In the genomic region with DNA sequence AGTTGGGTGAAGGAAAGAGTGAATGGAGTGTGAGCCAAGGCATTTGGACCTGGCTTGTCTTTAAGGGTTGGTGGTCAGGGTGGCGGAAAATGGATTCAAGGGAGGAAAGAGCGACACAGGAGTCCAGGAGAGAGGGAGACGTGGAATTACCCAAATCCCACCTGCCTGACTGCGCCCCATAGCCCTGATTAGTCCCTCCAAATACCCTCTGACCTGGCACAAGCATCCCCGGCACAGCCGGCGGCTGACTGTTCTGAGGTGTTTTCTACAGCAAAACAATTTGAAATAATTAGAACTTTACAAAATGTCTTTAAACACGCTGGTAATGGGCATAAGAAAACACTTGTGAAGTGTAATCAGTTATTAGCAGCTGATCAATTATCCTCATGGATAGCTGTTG, we compare ENCODE assay signal across 27 cellular contexts.
"Had no signal": no experiment of that assay in that cellular context is flagged by ENCODE, and none has a peak within 500 bp of the region (broad histone marks: within the 10 kb centered on the region; RNA-seq: fewer than 3 reads in every experiment).

No MANE protein-coding gene starts in this region.

- H3K9me3 ChIP-seq: esophagus squamous epithelium, gastrocnemius medialis, left lung, lower lobe of right lung, mucosa of descending colon had no signal

- ATAC-seq: esophagus mucosa; gastrocnemius medialis; heart right ventricle; left cardiac atrium; left lung; left ventricle myocardium superior; lower lobe of right lung; mucosa of descending colon; naive thymus-derived CD8-positive, alpha-beta T cell had no signal

- H3K36me3 Mint-ChIP-seq: naive thymus-derived CD8-positive, alpha-beta T cell had no signal

- H3K27ac ChIP-seq: coronary artery, epithelial cell of prostate, esophagus squamous epithelium, gastrocnemius medialis, heart right ventricle, left lung, lower lobe of right lung had no signal

- H3K27ac Mint-ChIP-seq: mesothelial cell of epicardium; naive thymus-derived CD8-positive, alpha-beta T cell had no signal

- DNase-seq: dermis blood vessel endothelial cell; dorsolateral prefrontal cortex; effector CD4-positive, alpha-beta T cell; effector memory CD4-positive, alpha-beta T cell; erythroblast; esophagus squamous epithelium; foreskin fibroblast; foreskin melanocyte; gastrocnemius medialis; glutamatergic neuron; heart right ventricle; hippocampal formation; left cardiac atrium; left lung; left ventricle myocardium superior; lower lobe of right lung; mesenchymal stem cell; mucosa of descending colon; naive B cell had no signal

- FAIRE-seq: endometrium, islet of Langerhans, keratinocyte had no signal

- H3K4me1 ChIP-seq: esophagus squamous epithelium, gastrocnemius medialis, heart right ventricle, left lung, lower lobe of right lung had no signal

- H3K4me3 ChIP-seq: coronary artery, esophagus squamous epithelium, gastrocnemius medialis, heart right ventricle, left lung, lower lobe of right lung, mucosa of descending colon had no signal

- H3K36me3 ChIP-seq: esophagus squamous epithelium, gastrocnemius medialis, heart right ventricle, left lung, lower lobe of right lung had no signal

- H3K4me3 Mint-ChIP-seq: mesothelial cell of epicardium; naive B cell; naive thymus-derived CD8-positive, alpha-beta T cell had no signal
